Comparison of ENCODE assay signal across 8 cellular contexts in the genomic region with DNA sequence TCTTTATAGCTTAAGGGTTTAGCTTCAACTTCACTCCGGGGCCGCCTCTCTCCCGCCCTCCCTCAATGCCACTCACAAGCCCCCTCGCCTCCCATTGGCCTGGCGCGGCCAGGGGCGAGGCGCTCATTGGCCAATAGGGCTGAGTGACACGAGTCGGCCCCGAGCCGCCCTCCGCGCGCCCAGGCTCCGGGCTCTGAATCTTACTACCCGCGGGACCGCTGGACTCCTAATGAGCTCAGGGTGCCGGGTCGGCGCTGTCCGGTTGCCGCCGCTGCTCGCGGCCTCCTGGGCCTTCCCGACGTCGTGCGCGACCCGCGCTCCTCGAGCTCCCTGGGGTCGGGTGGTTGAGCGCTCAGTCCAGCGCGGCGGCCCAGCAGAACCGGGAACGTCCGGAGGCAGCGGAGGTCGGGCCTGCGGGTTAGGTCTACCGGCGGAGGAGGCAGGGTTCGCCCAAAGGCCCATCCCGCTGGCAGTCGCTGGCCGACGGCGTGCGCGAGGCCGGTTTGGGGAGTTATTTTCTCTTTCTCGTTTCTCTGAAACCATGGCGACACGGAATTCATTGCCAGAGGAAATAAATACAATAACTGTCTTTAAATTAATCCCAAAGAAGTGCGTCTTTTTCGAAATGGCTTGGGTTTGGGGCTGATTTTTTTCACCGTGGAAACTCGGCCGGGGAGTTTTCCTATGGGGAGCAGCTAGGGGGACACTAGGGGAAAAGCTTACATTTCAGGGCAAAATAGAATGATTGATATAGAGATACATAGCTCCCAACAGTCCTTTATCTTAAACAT. TPM values are rescaled to one million over a fixed set of nuclear protein-coding genes. Genes with fewer than 3 reads are reported as not detected.
DNase-seq lines count a peak whose midpoint lies in the region; ATAC-seq and TF ChIP-seq lines count a peak whose summit lies in the region.

A gene with protein sequence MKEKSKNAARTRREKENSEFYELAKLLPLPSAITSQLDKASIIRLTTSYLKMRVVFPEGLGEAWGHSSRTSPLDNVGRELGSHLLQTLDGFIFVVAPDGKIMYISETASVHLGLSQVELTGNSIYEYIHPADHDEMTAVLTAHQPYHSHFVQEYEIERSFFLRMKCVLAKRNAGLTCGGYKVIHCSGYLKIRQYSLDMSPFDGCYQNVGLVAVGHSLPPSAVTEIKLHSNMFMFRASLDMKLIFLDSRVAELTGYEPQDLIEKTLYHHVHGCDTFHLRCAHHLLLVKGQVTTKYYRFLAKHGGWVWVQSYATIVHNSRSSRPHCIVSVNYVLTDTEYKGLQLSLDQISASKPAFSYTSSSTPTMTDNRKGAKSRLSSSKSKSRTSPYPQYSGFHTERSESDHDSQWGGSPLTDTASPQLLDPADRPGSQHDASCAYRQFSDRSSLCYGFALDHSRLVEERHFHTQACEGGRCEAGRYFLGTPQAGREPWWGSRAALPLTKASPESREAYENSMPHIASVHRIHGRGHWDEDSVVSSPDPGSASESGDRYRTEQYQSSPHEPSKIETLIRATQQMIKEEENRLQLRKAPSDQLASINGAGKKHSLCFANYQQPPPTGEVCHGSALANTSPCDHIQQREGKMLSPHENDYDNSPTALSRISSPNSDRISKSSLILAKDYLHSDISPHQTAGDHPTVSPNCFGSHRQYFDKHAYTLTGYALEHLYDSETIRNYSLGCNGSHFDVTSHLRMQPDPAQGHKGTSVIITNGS (minus strand): TSS at position 12 of the 791 bp plus-strand sequence. CDS start 1,453 bp downstream, outside the sequence.

- CTCF ChIA-PET in CD8-positive, alpha-beta memory T cell (lab: Charles Lee) = interaction anchor here (0.9 kb wide), 1 partner anchor 9 kb away, joined by 3 read pairs; no protein-coding TSS in a partner anchor

- H3K4me1 Mint-ChIP-seq in CD8-positive, alpha-beta memory T cell = peaks cover 22 to 36% (median 28%) of the 10 kb centered on the region in 3 donors
- H3K4me1 Mint-ChIP-seq in brain = peaks cover 21% of the 10 kb centered on the region

- ATAC-seq in GM21390 (IDR thresholded peaks at IDR 0.05; ENCODE audit: unreplicated experiment) = peak; percentile 57
- ATAC-seq in left colon = peak; percentile 95

- no peaks in the 10 kb centered on the region for H3K4me1 ChIP-seq in CD8-positive, alpha-beta memory T cell (ENCODE audit: insufficient read depth, low read length)
- H3K4me1 ChIP-seq in transverse colon = peaks cover 7 to 19% (median 12%) of the 10 kb centered on the region in 4 donors
- 0 out of 2 replicates have a peak, but pooled peaks cover 6% of the 10 kb centered on the region for H3K4me1 ChIP-seq in MM.1S (ENCODE audit: low read length)

- H3K9me3 Mint-ChIP-seq in CD8-positive, alpha-beta memory T cell = peaks cover 25 to 56% (median 42%) of the 10 kb centered on the region in 5 donors
- peaks cover 0 to 13% (median 0%) of the 10 kb centered on the region in 5 experiments for H3K9me3 Mint-ChIP-seq in brain

- peaks cover 81 to 89% of the 10 kb centered on the region in 2 donors for H3K27me3 Mint-ChIP-seq in CD8-positive, alpha-beta memory T cell
- H3K27me3 Mint-ChIP-seq in brain = no peaks in the 10 kb centered on the region

- H3K4me3 Mint-ChIP-seq in CD8-positive, alpha-beta memory T cell = peak within 1 kb of the TSS; percentile 27 to 69 (median 51)
- peak within 1 kb of the TSS; percentile 77 to 89 (median 82) for H3K4me3 Mint-ChIP-seq in brain

- H4K20me1 ChIP-seq in MM.1S (ENCODE audit: insufficient read depth, low read length) = no peaks in the 10 kb centered on the region

- TF ChIP-seq CTCF in brain (conservative IDR thresholded peaks at IDR 0.05) (no peak), transverse colon (IDR thresholded peaks at IDR 0.05) (no peak), MM.1S (IDR thresholded peaks at IDR 0.05; ENCODE audit: low read length) (no peak)

- no peak within 1 kb of the TSS for H2AFZ ChIP-seq in MM.1S (ENCODE audit: low read length)

- no peak within 1 kb of the TSS for H3K27ac ChIP-seq in CD8-positive, alpha-beta memory T cell (ENCODE audit: low read depth, low read length)
- no peak within 1 kb of the TSS for H3K27ac ChIP-seq in transverse colon
- no peak within 1 kb of the TSS for H3K27ac ChIP-seq in MM.1S (ENCODE audit: low read length)

- H3K36me3 ChIP-seq in CD8-positive, alpha-beta memory T cell (ENCODE audit: insufficient read depth, low read length) = no peaks in the 10 kb centered on the region
- H3K36me3 ChIP-seq in transverse colon (no peaks in the 10 kb centered on the region), MM.1S (replicated peaks; ENCODE audit: insufficient read depth, low read length) (no peaks in the 10 kb centered on the region)

- peaks cover 0 to 12% (median 1%) of the 10 kb centered on the region in 3 donors for H3K36me3 Mint-ChIP-seq in CD8-positive, alpha-beta memory T cell
- no peaks in the 10 kb centered on the region for H3K36me3 Mint-ChIP-seq in brain

- in situ Hi-C loops in transverse colon (cut with MboI; ENCODE audit: low pct_ligation_motif_present in 1 of 4, low pct_unique_long_range_greater_than_20kb in 1 of 4, low sequenced_read_pairs in 3 of 4) = no loop called here

- intact Hi-C loops in left colon (cut with DNase I, micrococcal nuclease) (no loop called here), transverse colon (cut with DNase I; ENCODE audit: low total_unique reads) (no loop called here)

- no peaks in the 10 kb centered on the region for H3F3A ChIP-seq in MM.1S (ENCODE audit: insufficient read depth, low read length)

- TF ChIP-seq POLR2A in transverse colon (IDR thresholded peaks at IDR 0.05) = no peak

- H3K79me2 ChIP-seq in MM.1S (ENCODE audit: low read length) = no peaks in the 10 kb centered on the region

- peak within 1 kb of the TSS in 2 of 8 donors; percentile 71 to 84 for H3K27ac Mint-ChIP-seq in CD8-positive, alpha-beta memory T cell
- H3K27ac Mint-ChIP-seq in brain = peak within 1 kb of the TSS in 2 of 5 experiments; percentile 82

- H3K27me3 ChIP-seq in CD8-positive, alpha-beta memory T cell (ENCODE audit: insufficient read depth, low read length, poor library complexity, severe bottlenecking) = peaks cover 80% of the 10 kb centered on the region
- H3K27me3 ChIP-seq in transverse colon = peaks cover 100% of the 10 kb centered on the region
- H3K27me3 ChIP-seq in MM.1S (replicated peaks; ENCODE audit: insufficient read depth, low read length) = peaks cover 26% of the 10 kb centered on the region

- no peak for DNase-seq in CD8-positive, alpha-beta memory T cell
- peak; percentile 50 for DNase-seq in NCI-H1048 (lab: John Stamatoyannopoulos, UW)
- DNase-seq in left colon = peak in 1 of 2 donors; percentile 56
- DNase-seq in transverse colon = peak; percentile 31
- DNase-seq in SIG-M5 (lab: John Stamatoyannopoulos, UW) = no peak
- DNase-seq in MM.1S = no peak

- no peak within 1 kb of the TSS for H3K4me3 ChIP-seq in CD8-positive, alpha-beta memory T cell (ENCODE audit: low read length)
- H3K4me3 ChIP-seq in transverse colon (peak within 1 kb of the TSS in 3 of 4 donors; percentile 9 to 42 (median 16)), MM.1S (ENCODE audit: low read length) (no peak within 1 kb of the TSS)

- 10 to 13% methylated on average over 9 to 64 of the region's 65 CpGs for WGBS in transverse colon (ENCODE audit: low coverage in 1 of 2), 2 donors

- POLR2A ChIA-PET in CD8-positive, alpha-beta memory T cell (lab: Charles Lee) = no interaction called here

- H3K4me2 ChIP-seq in MM.1S (ENCODE audit: low read depth, low read length) = no peak within 1 kb of the TSS; the same call in 1 of the 2 replicates

- no peak within 1 kb of the TSS for H3K9ac ChIP-seq in MM.1S (ENCODE audit: low read length)

- no peaks in the 10 kb centered on the region for H3K9me3 ChIP-seq in CD8-positive, alpha-beta memory T cell (ENCODE audit: low read length)
- no peaks in the 10 kb centered on the region for H3K9me3 ChIP-seq in transverse colon
- no peaks in the 10 kb centered on the region for H3K9me3 ChIP-seq in MM.1S (replicated peaks; ENCODE audit: insufficient read depth, low read length)

- no peak for TF ChIP-seq EP300 in transverse colon (IDR thresholded peaks at IDR 0.05; ENCODE audit: low read depth)

- no peaks in the 10 kb centered on the region for H3K9me2 ChIP-seq in MM.1S (replicated peaks; ENCODE audit: insufficient read depth, low read length)

RNA-seq across cellular contexts. Expression of the gene that starts here (rescaled TPM):
- not detected for total RNA-seq in CD8-positive, alpha-beta memory T cell
- not detected for polyA plus RNA-seq in CD8-positive, alpha-beta memory T cell
- not detected for polyA plus RNA-seq in brain (ENCODE audit: insufficient read depth, low read depth, low replicate concordance)
- not detected for total RNA-seq in left colon
- total RNA-seq in transverse colon = not detected

Comparison
In these comparisons a context has a peak if more than half of its experiments do, and no peak if none do; other contexts are left out.
1. Peak in ATAC-seq in left colon; RNA of the gene not detected or under 1 TPM.
2. Peak in DNase-seq and H3K4me3 ChIP-seq in transverse colon; RNA of the gene not detected or under 1 TPM.